9 cellular contexts compared by ENCODE assay signal in genomic region chr11:111454561-111455192, GRCh38. TPM values are rescaled to one million over a fixed set of nuclear protein-coding genes. Genes with fewer than 3 reads are reported as not detected.
DNase-seq lines count a peak whose midpoint lies in the region; ATAC-seq, FAIRE-seq and TF ChIP-seq lines count a peak whose summit lies in the region.
"Had no signal": no experiment of that assay in that cellular context is flagged by ENCODE, and none has a peak within 500 bp of the region (broad histone marks: within the 10 kb centered on the region; RNA-seq: fewer than 3 reads in every experiment).

No MANE protein-coding gene starts in this region.

- TF ChIP-seq CTCF in C4-2B (conservative IDR thresholded peaks at IDR 0.05) = peak; percentile 69

- no peaks in the 10 kb centered on the region for H3K36me3 ChIP-seq in SJSA1
- no peaks in the 10 kb centered on the region for H3K36me3 ChIP-seq in iPS DF 6.9 (ENCODE audit: control insufficient read depth, insufficient read depth, low read length)
- H3K36me3 ChIP-seq: right lobe of liver had no signal

- peak; percentile 44 for DNase-seq in HK-2 (ENCODE audit: unreplicated experiment)
- DNase-seq in SJSA1 (ENCODE audit: low read depth in 1 of 2, low spot score in 2 of 2) = peak; percentile 32 to 61
- DNase-seq in amygdala (lab: John Stamatoyannopoulos, UW) = peak in 45 of 56 donors; percentile 13 to 81 (median 51)
- no peak for DNase-seq in iPS DF 6.9 (ENCODE audit: low read depth, low spot score)
- DNase-seq in stimulated activated CD4-positive, alpha-beta T cell treated with anti-CD3 and anti-CD28 coated beads, Interleukin-4, amount 100 ng/mL, for 24 hours = peak; percentile 55
- DNase-seq in GM19239 (ENCODE audit: insufficient read length, low spot score) = no peak
- DNase-seq: right lobe of liver had no signal

- no peaks in the 10 kb centered on the region for H3K9me3 ChIP-seq in SJSA1 (replicated peaks)
- no peaks in the 10 kb centered on the region for H3K9me3 ChIP-seq in iPS DF 6.9 (ENCODE audit: control insufficient read depth, insufficient read depth, low read length)
- H3K9me3 ChIP-seq: right lobe of liver had no signal

- H3K4me1 ChIP-seq in SJSA1 (replicated peaks) (peaks cover 21% of the 10 kb centered on the region), iPS DF 6.9 (ENCODE audit: control insufficient read depth, insufficient read depth, low read length) (peaks cover 4% of the 10 kb centered on the region; the same call in 1 of the 2 replicates)
- H3K4me1 ChIP-seq: right lobe of liver had no signal

- H3K27ac ChIP-seq in C4-2B (no peak overlapping the region), SJSA1 (no peak overlapping the region), iPS DF 6.9 (ENCODE audit: low read length) (no peak overlapping the region)
- H3K27ac ChIP-seq: right lobe of liver had no signal

- H3K4me3 ChIP-seq in SJSA1 (no peak overlapping the region), iPS DF 6.9 (ENCODE audit: low read length) (peak overlapping the region; percentile 26; the same call in 1 of the 2 replicates)
- H3K4me3 ChIP-seq: right lobe of liver had no signal

- H3K27me3 ChIP-seq in SJSA1 (replicated peaks) = no peaks in the 10 kb centered on the region
- no peaks in the 10 kb centered on the region for H3K27me3 ChIP-seq in iPS DF 6.9 (ENCODE audit: control insufficient read depth, insufficient read depth, low read length)
- H3K27me3 ChIP-seq: right lobe of liver had no signal

- FAIRE-seq in GM19239 (lab: Jason Lieb, UNC) = no peak

- no peak for ATAC-seq in GM21737 (IDR thresholded peaks at IDR 0.05; ENCODE audit: unreplicated experiment)

- WGBS in iPS DF 6.9 (ENCODE audit: insufficient coverage, insufficient read length) = no CpG with 5 or more reads among the region's 11 CpGs

RNA-seq across cellular contexts. Expression of gene BTG4, which starts 57.5 kb away (rescaled TPM):
- 2.4 TPM in 1 of 2 replicates, not detected in the other for total RNA-seq in SJSA1 (2014; rRNA removed; shearing (Covaris generic))
- total RNA-seq: right lobe of liver had no signal

RNA-seq across cellular contexts. Expression of gene HOATZ, which starts 59.9 kb away (rescaled TPM):
- not detected in 2 replicates for total RNA-seq in SJSA1 (2014; rRNA removed; shearing (Covaris generic))
- total RNA-seq: right lobe of liver had no signal

Comparison
In these comparisons a context has a peak if more than half of its experiments do, and no peak if none do; other contexts are left out.
1. DNase-seq: peak in HK-2 (single experiment), SJSA1 (2 of 2), amygdala (45 of 56) and stimulated activated CD4-positive, alpha-beta T cell treated with anti-CD3 and anti-CD28 coated beads, Interleukin-4, amount 100 ng/mL, for 24 hours (single experiment); none in iPS DF 6.9 (single experiment) and GM19239 (single experiment).